Comparison of ENCODE assay signal across 15 cellular contexts in the genomic region with DNA sequence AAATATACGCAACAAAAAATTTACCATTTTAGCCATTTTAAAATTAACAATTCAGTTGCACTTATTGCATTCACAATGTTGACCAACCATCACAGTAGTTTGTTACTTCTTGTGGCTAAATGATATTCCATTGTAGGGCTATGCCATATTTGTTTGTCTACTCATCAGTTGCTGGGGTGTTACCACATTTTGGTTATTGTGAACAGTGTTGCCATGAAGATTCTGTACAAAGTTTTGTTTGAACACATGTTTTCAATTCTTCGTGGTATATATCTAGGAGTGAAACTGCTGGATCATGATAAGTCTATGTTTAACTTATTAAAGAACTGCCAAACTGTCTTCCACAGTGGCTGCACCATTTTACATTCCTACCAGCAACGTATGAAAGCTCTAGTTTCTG. TPM values are rescaled to one million over a fixed set of nuclear protein-coding genes. Genes with fewer than 3 reads are reported as not detected.
"Had no signal": no experiment of that assay in that cellular context is flagged by ENCODE, and none has a peak within 500 bp of the region (broad histone marks: within the 10 kb centered on the region; RNA-seq: fewer than 3 reads in every experiment).

No MANE protein-coding gene starts in this region.

- H3K27ac Mint-ChIP-seq: activated CD4-positive, alpha-beta memory T cell treated with anti-CD3 and anti-CD28 coated beads, Interleukin-2, amount 10 ng/mL, durations not matched to agents 7 days and 5 days; activated CD4-positive, alpha-beta T cell treated with anti-CD3 and anti-CD28 coated beads for 36 hours; activated naive CD8-positive, alpha-beta T cell treated with anti-CD3 and anti-CD28 coated beads, Interleukin-2, amount 50 U/mL, for 24 hours; natural killer cell; stimulated activated memory B cell treated with anti-CD40 and anti-IgM and Interleukin-4, amounts not matched to agents 10 μg/mL and 1 μg/mL and 100 μg/mL, for 72 hours had no signal

- H3K4me3 Mint-ChIP-seq: activated CD4-positive, alpha-beta memory T cell treated with anti-CD3 and anti-CD28 coated beads, Interleukin-2, amount 10 ng/mL, durations not matched to agents 7 days and 5 days; activated CD4-positive, alpha-beta T cell treated with anti-CD3 and anti-CD28 coated beads for 36 hours; activated naive CD8-positive, alpha-beta T cell treated with anti-CD3 and anti-CD28 coated beads, Interleukin-2, amount 50 U/mL, for 24 hours; natural killer cell; stimulated activated memory B cell treated with anti-CD40 and anti-IgM and Interleukin-4, amounts not matched to agents 10 μg/mL and 1 μg/mL and 100 μg/mL, for 72 hours had no signal

- DNase-seq: activated CD4-positive, alpha-beta memory T cell treated with anti-CD3 and anti-CD28 coated beads, Interleukin-2, amount 10 ng/mL, durations not matched to agents 7 days and 5 days; activated CD4-positive, alpha-beta T cell treated with anti-CD3 and anti-CD28 coated beads for 36 hours; activated naive CD4-positive, alpha-beta T cell; activated naive CD8-positive, alpha-beta T cell treated with anti-CD3 and anti-CD28 coated beads, Interleukin-2, amount 50 U/mL, for 24 hours; colonic mucosa; effector CD8-positive, alpha-beta T cell; heart right ventricle; mucosa of descending colon; natural killer cell; right cardiac atrium; substantia nigra; T-helper 1 cell; WERI-Rb-1 had no signal

- H3K27me3 ChIP-seq: colonic mucosa had no signal

- H3K27ac ChIP-seq: colonic mucosa, heart right ventricle, WERI-Rb-1 had no signal

- ATAC-seq: activated CD4-positive, alpha-beta T cell treated with anti-CD3 and anti-CD28 coated beads for 36 hours; activated naive CD8-positive, alpha-beta T cell treated with anti-CD3 and anti-CD28 coated beads, Interleukin-2, amount 50 U/mL, for 24 hours; heart right ventricle; mucosa of descending colon; natural killer cell; right cardiac atrium; stimulated activated memory B cell treated with anti-CD40 and anti-IgM and Interleukin-4, amounts not matched to agents 10 μg/mL and 1 μg/mL and 100 μg/mL, for 72 hours had no signal

- H3K4me1 Mint-ChIP-seq: activated CD4-positive, alpha-beta memory T cell treated with anti-CD3 and anti-CD28 coated beads, Interleukin-2, amount 10 ng/mL, durations not matched to agents 7 days and 5 days; activated CD4-positive, alpha-beta T cell treated with anti-CD3 and anti-CD28 coated beads for 36 hours; activated naive CD8-positive, alpha-beta T cell treated with anti-CD3 and anti-CD28 coated beads, Interleukin-2, amount 50 U/mL, for 24 hours; natural killer cell had no signal

- H3K36me3 ChIP-seq: colonic mucosa, heart right ventricle, WERI-Rb-1 had no signal

- H3K4me3 ChIP-seq: colonic mucosa, heart right ventricle, mucosa of descending colon had no signal

- H3K9me3 ChIP-seq: colonic mucosa, mucosa of descending colon had no signal

- H3K4me1 ChIP-seq: colonic mucosa, heart right ventricle had no signal

RNA-seq across cellular contexts. Expression of gene ZNF365, which starts 46.3 kb away (rescaled TPM):
- total RNA-seq: lung microvascular endothelial cell had no signal
